Comparison of ENCODE assay signal across 13 cellular contexts in genomic region chr13:37192986-37193385, GRCh38.
"Had no signal": no experiment of that assay in that cellular context is flagged by ENCODE, and none has a peak within 500 bp of the region (broad histone marks: within the 10 kb centered on the region; RNA-seq: fewer than 3 reads in every experiment).

No MANE protein-coding gene starts in this region.

- FAIRE-seq: endometrium had no signal

- H3K4me3 Mint-ChIP-seq: activated B cell treated with CpG ODN at 0.5 μM for 24 hours; activated CD4-positive, alpha-beta T cell treated with anti-CD3 and anti-CD28 coated beads, Interleukin-2, amount 10 ng/mL, durations not matched to agents 24 days and 14 days; activated naive CD4-positive, alpha-beta T cell treated with anti-CD3 and anti-CD28 coated beads for 36 hours; activated T-helper 17 cell treated with anti-CD3 and anti-CD28 coated beads, Interleukin-2, amount 50 U/mL, for 72 hours had no signal

- H3K27me3 ChIP-seq: esophagus squamous epithelium, right atrium auricular region, tibial nerve had no signal

- H3K36me3 ChIP-seq: esophagus squamous epithelium, right atrium auricular region, tibial nerve had no signal

- H3K4me3 ChIP-seq: esophagus squamous epithelium, right atrium auricular region, skin epidermis, tibial nerve had no signal

- H3K4me1 ChIP-seq: esophagus squamous epithelium, right atrium auricular region, tibial nerve had no signal

- ATAC-seq: activated T-helper 17 cell treated with anti-CD3 and anti-CD28 coated beads, Interleukin-2, amount 50 U/mL, for 72 hours had no signal

- H3K27ac ChIP-seq: esophagus squamous epithelium, right atrium auricular region, tibial nerve had no signal

- DNase-seq: activated B cell treated with CpG ODN at 0.5 μM for 24 hours; activated CD4-positive, alpha-beta T cell treated with anti-CD3 and anti-CD28 coated beads, Interleukin-2, amount 10 ng/mL, durations not matched to agents 24 days and 14 days; activated CD8-positive, alpha-beta memory T cell treated with anti-CD3 and anti-CD28 coated beads for 24 hours; activated naive CD4-positive, alpha-beta T cell treated with anti-CD3 and anti-CD28 coated beads for 36 hours; cerebellar nuclear complex; esophagus squamous epithelium; kidney glomerular epithelial cell; midbrain had no signal

- H3K9me3 ChIP-seq: esophagus squamous epithelium had no signal

- H3K4me1 Mint-ChIP-seq: activated B cell treated with CpG ODN at 0.5 μM for 24 hours; activated CD4-positive, alpha-beta T cell treated with anti-CD3 and anti-CD28 coated beads, Interleukin-2, amount 10 ng/mL, durations not matched to agents 24 days and 14 days; activated T-helper 17 cell treated with anti-CD3 and anti-CD28 coated beads, Interleukin-2, amount 50 U/mL, for 72 hours had no signal

- H3K27me3 Mint-ChIP-seq: activated B cell treated with CpG ODN at 0.5 μM for 24 hours; activated CD4-positive, alpha-beta T cell treated with anti-CD3 and anti-CD28 coated beads, Interleukin-2, amount 10 ng/mL, durations not matched to agents 24 days and 14 days; activated T-helper 17 cell treated with anti-CD3 and anti-CD28 coated beads, Interleukin-2, amount 50 U/mL, for 72 hours had no signal

- H3K27ac Mint-ChIP-seq: activated B cell treated with CpG ODN at 0.5 μM for 24 hours; activated CD4-positive, alpha-beta T cell treated with anti-CD3 and anti-CD28 coated beads, Interleukin-2, amount 10 ng/mL, durations not matched to agents 24 days and 14 days; activated naive CD4-positive, alpha-beta T cell treated with anti-CD3 and anti-CD28 coated beads for 36 hours; activated T-helper 17 cell treated with anti-CD3 and anti-CD28 coated beads, Interleukin-2, amount 50 U/mL, for 72 hours had no signal
